In the genomic region with DNA sequence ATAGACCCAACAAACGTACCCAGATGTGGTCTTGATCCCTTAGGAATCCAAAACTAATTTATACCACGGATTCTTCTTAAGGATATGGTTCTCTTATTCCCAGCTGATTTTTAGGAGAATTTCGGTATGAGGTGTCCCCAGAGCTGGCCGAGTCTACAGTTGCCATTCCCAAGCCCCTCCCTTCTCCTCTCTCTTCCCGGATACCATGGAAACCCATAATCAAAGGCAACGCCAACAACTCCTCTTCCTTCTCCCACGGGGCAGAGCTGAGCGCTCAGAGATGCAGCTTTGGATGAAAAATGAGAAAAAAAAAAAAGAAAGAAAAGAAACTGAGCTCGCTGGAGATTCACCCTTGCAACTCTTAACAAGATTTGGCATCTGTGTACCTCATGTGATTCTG, we compare ENCODE assay signal across 18 cellular contexts. TPM values are rescaled to one million over a fixed set of nuclear protein-coding genes. Genes with fewer than 3 reads are reported as not detected.
DNase-seq lines count a peak whose midpoint lies in the region; ATAC-seq and TF ChIP-seq lines count a peak whose summit lies in the region.
"Had no signal": no experiment of that assay in that cellular context is flagged by ENCODE, and none has a peak within 500 bp of the region (broad histone marks: within the 10 kb centered on the region; RNA-seq: fewer than 3 reads in every experiment).

No MANE protein-coding gene starts in this region.

- H2AFZ ChIP-seq in smooth muscle cell (ENCODE audit: low read depth) = no peak overlapping the region

- TF ChIP-seq CTCF in uterus (IDR thresholded peaks at IDR 0.05) (no peak), smooth muscle cell (IDR thresholded peaks at IDR 0.05; ENCODE audit: borderline replicate concordance, insufficient read depth, poor library complexity, severe bottlenecking) (no peak)

- no peak overlapping the region for H3K4ac ChIP-seq in mesendoderm (ENCODE audit: low read depth, low read length)

- H4K5ac ChIP-seq in mesendoderm (ENCODE audit: low read length) = no peak overlapping the region

- TF ChIP-seq POLR2A in uterus (IDR thresholded peaks at IDR 0.05) = no peak

- intact Hi-C loops in Right ventricle myocardium superior (cut with DNase I) (no loop called here), cardiac septum (cut with DNase I) (no loop called here), uterus (cut with DNase I; ENCODE audit: low total_unique reads) (no loop called here)

- H3K18ac ChIP-seq in mesendoderm (ENCODE audit: low read length) = no peak overlapping the region

- H3K4me3 ChIP-seq in mesendoderm (ENCODE audit: low read length) (no peak overlapping the region), uterus (no peak overlapping the region), smooth muscle cell (no peak overlapping the region)

- no peak for DNase-seq in Right ventricle myocardium superior
- no peak for DNase-seq in cardiac septum (ENCODE audit: low spot score)
- DNase-seq in fibroblast of gingiva (ENCODE audit: low read depth) = peak; percentile 14
- DNase-seq in mesendoderm = peak; percentile 57
- DNase-seq in uterus = peak; percentile 20 to 41
- DNase-seq in DMS153 (lab: John Stamatoyannopoulos, UW) = no peak
- no peak for DNase-seq in COR-L47 (lab: John Stamatoyannopoulos, UW)
- DNase-seq in smooth muscle cell (lab: John Stamatoyannopoulos, UW; ENCODE audit: unreplicated experiment) = no peak
- DNase-seq: ACHN; activated B cell treated with CpG ODN at 0.5 μM for 24 hours; activated CD8-positive, alpha-beta memory T cell treated with anti-CD3 and anti-CD28 coated beads, Interleukin-2, amount 10 ng/mL, durations not matched to agents 7 days and 5 days; activated naive CD4-positive, alpha-beta T cell treated with Interleukin-2 at 50 U/mL for 16 hours; brain microvascular endothelial cell; Calu3; effector CD8-positive, alpha-beta T cell; NCI-H226; stimulated activated naive CD8-positive, alpha-beta T cell treated with anti-CD3 and anti-CD28 coated beads, Interleukin-15, Interleukin-2, amounts not matched to agents 100 U/mL and 50 U/mL, for 24 hours had no signal

- no peaks in the 10 kb centered on the region for H3K79me1 ChIP-seq in mesendoderm (ENCODE audit: low read length)

- H2BK120ac ChIP-seq in mesendoderm (ENCODE audit: low read depth, low read length) = no peak overlapping the region

- H4K20me1 ChIP-seq in smooth muscle cell (ENCODE audit: low read depth) = no peaks in the 10 kb centered on the region

- H3K56ac ChIP-seq in mesendoderm (ENCODE audit: low read length) = no peak overlapping the region

- H3K9ac ChIP-seq in mesendoderm (ENCODE audit: low read length) (no peak overlapping the region), smooth muscle cell (ENCODE audit: low read depth) (no peak overlapping the region)

- ATAC-seq in Right ventricle myocardium superior (ENCODE audit: poor library complexity) = peak; percentile 78
- ATAC-seq: activated CD8-positive, alpha-beta memory T cell treated with anti-CD3 and anti-CD28 coated beads, Interleukin-2, amount 10 ng/mL, durations not matched to agents 7 days and 5 days; Panc1; stimulated activated naive CD8-positive, alpha-beta T cell treated with anti-CD3 and anti-CD28 coated beads, Interleukin-15, Interleukin-2, amounts not matched to agents 100 U/mL and 50 U/mL, for 24 hours had no signal

- H3K4me2 ChIP-seq in mesendoderm (ENCODE audit: low read length) = no peak overlapping the region
- H3K4me2 ChIP-seq in smooth muscle cell = no peak overlapping the region

- H3K27ac ChIP-seq in mesendoderm (ENCODE audit: low read depth, low read length) (no peak overlapping the region), uterus (peak overlapping the region in 1 of 2 donors; percentile 41), smooth muscle cell (ENCODE audit: low read depth) (no peak overlapping the region)
- H3K27ac ChIP-seq: brain microvascular endothelial cell had no signal

- no CpG with 5 or more reads among the region's 9 CpGs for WGBS in mesendoderm (ENCODE audit: extremely low coverage, insufficient coverage, low lambda C conversion rate)
- WGBS in smooth muscle cell (ENCODE audit: low lambda C conversion rate) = 33% methylated on average over 9 of the region's 9 CpGs

- H3F3A ChIP-seq in smooth muscle cell (ENCODE audit: low read depth) = no peaks in the 10 kb centered on the region

- no peak overlapping the region for H2BK5ac ChIP-seq in mesendoderm (ENCODE audit: low read length)

- H3K4me1 ChIP-seq in mesendoderm (ENCODE audit: control insufficient read depth, low read depth, low read length) (no peaks in the 10 kb centered on the region), uterus (peaks cover 0 to 4% of the 10 kb centered on the region in 2 donors), smooth muscle cell (ENCODE audit: low read depth) (no peaks in the 10 kb centered on the region)

- no peak overlapping the region for H2BK15ac ChIP-seq in mesendoderm (replicated peaks; ENCODE audit: low read depth)

- no peak overlapping the region for H2AK5ac ChIP-seq in mesendoderm (ENCODE audit: low read length)

- H3K9me3 ChIP-seq in uterus = no peaks in the 10 kb centered on the region
- H3K9me3 ChIP-seq in smooth muscle cell (replicated peaks; ENCODE audit: low read depth) = no peaks in the 10 kb centered on the region

- no peaks in the 10 kb centered on the region for H3K36me3 ChIP-seq in mesendoderm (ENCODE audit: control insufficient read depth, insufficient read depth, low read length)
- H3K36me3 ChIP-seq in uterus = no peaks in the 10 kb centered on the region
- no peaks in the 10 kb centered on the region for H3K36me3 ChIP-seq in smooth muscle cell (ENCODE audit: low read depth)
- H3K36me3 ChIP-seq: brain microvascular endothelial cell had no signal

- no peak overlapping the region for H4K8ac ChIP-seq in mesendoderm (ENCODE audit: low read depth, low read length)

- no peaks in the 10 kb centered on the region for H3K79me2 ChIP-seq in mesendoderm (ENCODE audit: control insufficient read depth, insufficient read depth, low read length)
- H3K79me2 ChIP-seq in smooth muscle cell (ENCODE audit: low read depth) = no peaks in the 10 kb centered on the region

- no peak overlapping the region for H3K23ac ChIP-seq in mesendoderm (ENCODE audit: low read length)

- no peaks in the 10 kb centered on the region for H3K27me3 ChIP-seq in mesendoderm (ENCODE audit: insufficient read depth, low read length, poor library complexity)
- no peaks in the 10 kb centered on the region for H3K27me3 ChIP-seq in uterus
- H3K27me3 ChIP-seq in smooth muscle cell (ENCODE audit: low read depth) = peaks cover 28% of the 10 kb centered on the region

RNA-seq across cellular contexts. Expression of gene CEBPG, which starts 29.3 kb away (rescaled TPM):
- total RNA-seq in Right ventricle myocardium superior = 16.1 TPM
- total RNA-seq in cardiac septum = 17.3 TPM
- 19.1 TPM for polyA plus RNA-seq in mesendoderm (2013, experiment 1 of 2)
- polyA plus RNA-seq in mesendoderm (2013, experiment 2 of 2) = 19.3 TPM
- 10 to 100 TPM; 10.3 to 33.3 (median 25.5) TPM for total RNA-seq in uterus
- 27.8 and 29.9 TPM in 2 replicates for total RNA-seq in smooth muscle cell
- polyA plus RNA-seq in smooth muscle cell = 15.3 and 17.1 TPM in 2 replicates

RNA-seq across cellular contexts. Expression of gene CEBPA, which starts 41.9 kb away (rescaled TPM):
- total RNA-seq in Right ventricle myocardium superior (3.4 TPM), cardiac septum (2.3 TPM), uterus (1 to 10 TPM; 1.3 to 9.1 (median 5.0) TPM), smooth muscle cell (1.1 and 2.1 TPM in 2 replicates)
- polyA plus RNA-seq in mesendoderm (2013, experiment 1 of 2) = 0.55 TPM
- 0.62 TPM for polyA plus RNA-seq in mesendoderm (2013, experiment 2 of 2)
- polyA plus RNA-seq in smooth muscle cell = 1.2 and 5.8 TPM in 2 replicates

Comparison
In these comparisons a context has a peak if more than half of its experiments do, and no peak if none do; other contexts are left out.
1. DNase-seq: peak in fibroblast of gingiva (single experiment), mesendoderm (single experiment) and uterus (2 of 2); none in Right ventricle myocardium superior (single experiment), cardiac septum (single experiment), DMS153 (single experiment), COR-L47 (single experiment) and smooth muscle cell (single experiment).